10 cellular contexts compared by ENCODE assay signal in the genomic region with DNA sequence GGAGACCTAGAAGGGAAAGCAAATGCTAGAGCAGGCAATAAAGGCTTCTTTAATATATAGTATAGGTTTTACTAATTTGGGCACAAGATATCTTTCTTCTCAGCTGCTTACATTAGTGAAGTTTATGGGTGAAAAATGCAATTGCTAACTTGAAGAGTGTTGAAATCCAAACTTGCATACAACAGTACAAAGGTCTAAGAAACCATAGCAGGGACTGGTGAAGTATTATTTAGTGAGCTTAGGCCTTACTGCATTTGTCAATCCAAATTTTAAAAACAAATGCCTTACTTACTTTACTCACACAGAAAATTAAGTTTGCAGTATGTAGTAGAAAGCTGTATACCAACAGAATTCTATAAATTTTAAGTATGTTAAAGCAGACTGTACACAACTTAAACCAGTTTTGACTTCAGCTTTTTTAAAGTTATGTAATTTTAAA. TPM values are rescaled to one million over a fixed set of nuclear protein-coding genes. Genes with fewer than 3 reads are reported as not detected.
DNase-seq lines count a peak whose midpoint lies in the region; ATAC-seq and TF ChIP-seq lines count a peak whose summit lies in the region.
"Had no signal": no experiment of that assay in that cellular context is flagged by ENCODE, and none has a peak within 500 bp of the region (broad histone marks: within the 10 kb centered on the region; RNA-seq: fewer than 3 reads in every experiment).

No MANE protein-coding gene starts in this region.

- TF ChIP-seq POLR2A in right lobe of liver (IDR thresholded peaks at IDR 0.05): peak; percentile 35

- H3K9me3 Mint-ChIP-seq in activated naive CD4-positive, alpha-beta T cell treated with anti-CD3 and anti-CD28 coated beads for 36 hours: no peaks in the 10 kb centered on the region

- H3K27ac ChIP-seq in right lobe of liver: peak overlapping the region; percentile 98 to 99 (median 98)
- no peak overlapping the region for H3K27ac ChIP-seq in thoracic aorta
- no peak overlapping the region for H3K27ac ChIP-seq in brain microvascular endothelial cell

- H3K4me1 ChIP-seq in adipocyte (ENCODE audit: control insufficient read depth, insufficient read depth, low read length) (peaks cover 31% of the 10 kb centered on the region), right lobe of liver (peaks cover 0 to 25% (median 2%) of the 10 kb centered on the region in 4 donors), thoracic aorta (ENCODE audit: control insufficient read depth in 1 of 2, low read depth in 2 of 2) (peaks cover 15 to 40% of the 10 kb centered on the region in 2 donors)

- CTCF ChIA-PET in activated naive CD4-positive, alpha-beta T cell treated with anti-CD3 and anti-CD28 coated beads for 36 hours (lab: Charles Lee): interaction anchor here (0.7 to 1.5 kb wide), 5 partner anchors 8 to 44 kb away, joined by 3 to 4 read pairs (median 3); no protein-coding TSS in a partner anchor

- H3K36me3 Mint-ChIP-seq in activated naive CD4-positive, alpha-beta T cell treated with anti-CD3 and anti-CD28 coated beads for 36 hours (ENCODE audit: low read depth): peaks cover 9% of the 10 kb centered on the region

- H3K36me3 ChIP-seq in adipocyte (ENCODE audit: control insufficient read depth, insufficient read depth, low read length, severe bottlenecking): peaks cover 20% of the 10 kb centered on the region
- peaks cover 0 to 6% (median 1%) of the 10 kb centered on the region in 4 donors for H3K36me3 ChIP-seq in right lobe of liver
- H3K36me3 ChIP-seq in thoracic aorta: no peaks in the 10 kb centered on the region
- H3K36me3 ChIP-seq in brain microvascular endothelial cell (replicated peaks): peaks cover 3% of the 10 kb centered on the region

- intact Hi-C loops in activated naive CD4-positive, alpha-beta T cell treated with anti-CD3 and anti-CD28 coated beads for 36 hours (cut with micrococcal nuclease): no loop called here
- intact Hi-C loops in right lobe of liver (cut with DNase I): no loop called here

- peaks cover 47% of the 10 kb centered on the region for H3K4me1 Mint-ChIP-seq in activated naive CD4-positive, alpha-beta T cell treated with anti-CD3 and anti-CD28 coated beads for 36 hours (ENCODE audit: low read depth)

- ATAC-seq in right lobe of liver (peak in 3 of 4 donors; percentile 7 to 36 (median 8)), thoracic aorta (ENCODE audit: insufficient number of reproducible peaks, low FRiP score, low read depth) (no peak), HG03159 (IDR thresholded peaks at IDR 0.05; ENCODE audit: unreplicated experiment) (no peak)

- in situ Hi-C loops in brain microvascular endothelial cell (cut with HindIII; ENCODE audit: low pct_ligation_motif_present, low sequenced_read_pairs): no loop called here

- H3K4me3 ChIP-seq in adipocyte (ENCODE audit: low read length) (peak overlapping the region; percentile 94), right lobe of liver (peak overlapping the region; percentile 92 to 95 (median 93)), thoracic aorta (peak overlapping the region; percentile 99), brain microvascular endothelial cell (ENCODE audit: low read depth, low read length) (no peak overlapping the region)

- TF ChIP-seq CTCF in right lobe of liver (IDR thresholded peaks at IDR 0.05): no peak
- no peak for TF ChIP-seq CTCF in thoracic aorta (IDR thresholded peaks at IDR 0.05)
- no peak for TF ChIP-seq CTCF in brain microvascular endothelial cell (IDR thresholded peaks at IDR 0.05; ENCODE audit: low read depth, low read length, missing control alignments)

- no peaks in the 10 kb centered on the region for H3K27me3 Mint-ChIP-seq in activated naive CD4-positive, alpha-beta T cell treated with anti-CD3 and anti-CD28 coated beads for 36 hours (ENCODE audit: low read depth)

- no peak for DNase-seq in activated naive CD4-positive, alpha-beta T cell treated with anti-CD3 and anti-CD28 coated beads for 36 hours
- no peak for DNase-seq in activated naive CD4-positive, alpha-beta T cell treated with anti-CD3 and anti-CD28 coated beads, Interleukin-2, amount 50 U/mL, for 16 hours
- DNase-seq in adipocyte (ENCODE audit: low read depth): peak; percentile 32
- no peak for DNase-seq in right lobe of liver
- DNase-seq in thoracic aorta (ENCODE audit: low spot score): no peak
- no peak for DNase-seq in brain microvascular endothelial cell
- no peak for DNase-seq in retina
- DNase-seq: amniotic stem cell, COR-L47 had no signal

- H3K27ac Mint-ChIP-seq in activated naive CD4-positive, alpha-beta T cell treated with anti-CD3 and anti-CD28 coated beads for 36 hours: no peak overlapping the region

- H3K27me3 ChIP-seq in adipocyte (replicated peaks; ENCODE audit: control insufficient read depth, insufficient read depth, low read length) (no peaks in the 10 kb centered on the region), right lobe of liver (no peaks in the 10 kb centered on the region), thoracic aorta (replicated peaks; ENCODE audit: insufficient read depth) (no peaks in the 10 kb centered on the region), brain microvascular endothelial cell (replicated peaks) (no peaks in the 10 kb centered on the region)

- H3K4me3 Mint-ChIP-seq in activated naive CD4-positive, alpha-beta T cell treated with anti-CD3 and anti-CD28 coated beads for 36 hours: peak overlapping the region; percentile 96

- H3K9ac ChIP-seq in adipocyte (ENCODE audit: low read length): peak overlapping the region; percentile 96

- H3K9me3 ChIP-seq in adipocyte (ENCODE audit: control insufficient read depth, low read length): no peaks in the 10 kb centered on the region
- no peaks in the 10 kb centered on the region for H3K9me3 ChIP-seq in right lobe of liver
- no peaks in the 10 kb centered on the region for H3K9me3 ChIP-seq in thoracic aorta

RNA-seq across cellular contexts. Expression of gene AP4S1, which starts 1.4 kb away (rescaled TPM):
- 1 to 10 TPM; 1.6 to 2.9 TPM for total RNA-seq in activated naive CD4-positive, alpha-beta T cell treated with anti-CD3 and anti-CD28 coated beads for 36 hours
- total RNA-seq in right lobe of liver (1 to 10 TPM; 2.0 to 5.3 (median 2.5) TPM), thoracic aorta (10 to 100 TPM in 1 of 2 donors, 1 to 10 TPM in 1; 6.0 to 14.9 TPM)

RNA-seq across cellular contexts. Expression of gene STRN3, which starts 2.1 kb away (rescaled TPM):
- total RNA-seq in activated naive CD4-positive, alpha-beta T cell treated with anti-CD3 and anti-CD28 coated beads for 36 hours: 10 to 100 TPM; 12.6 to 13.8 TPM
- 10 to 100 TPM; 19.5 to 28.0 (median 21.5) TPM for total RNA-seq in right lobe of liver
- total RNA-seq in thoracic aorta: 10 to 100 TPM; 39.5 to 41.2 TPM

Comparison
In these comparisons a context has a peak if more than half of its experiments do, and no peak if none do; other contexts are left out.
1. ATAC-seq: peak in right lobe of liver (3 of 4); none in thoracic aorta (single experiment) and HG03159 (single experiment).
2. H3K27ac ChIP-seq: peak in right lobe of liver (3 of 3); none in thoracic aorta (0 of 2) and brain microvascular endothelial cell (single experiment).